Comparison of ENCODE assay signal across 17 cellular contexts in genomic region chr22:29105468-29105867, GRCh38. TPM values are rescaled to one million over a fixed set of nuclear protein-coding genes. Genes with fewer than 3 reads are reported as not detected.
DNase-seq lines count a peak whose midpoint lies in the region; ATAC-seq, FAIRE-seq and TF ChIP-seq lines count a peak whose summit lies in the region.
"Had no signal": no experiment of that assay in that cellular context is flagged by ENCODE, and none has a peak within 500 bp of the region (broad histone marks: within the 10 kb centered on the region; RNA-seq: fewer than 3 reads in every experiment).

No MANE protein-coding gene starts in this region.

- H3K18ac ChIP-seq in IMR-90 (ENCODE audit: low read depth, low read length): no peak overlapping the region

- peaks cover 7% of the 10 kb centered on the region for H3K4me1 ChIP-seq in IMR-90 (ENCODE audit: control insufficient read depth, insufficient read depth, low read length)
- H3K4me1 ChIP-seq: HAP-1 had no signal

- WGBS in IMR-90 (ENCODE audit: extremely low coverage in 2 of 2, insufficient read length in 1 of 2), 2 experiments: no CpG with 5 or more reads among the region's 2 CpGs

- H2BK5ac ChIP-seq in IMR-90 (ENCODE audit: low read depth, low read length, poor library complexity, severe bottlenecking): no peak overlapping the region

- dilution Hi-C loops in IMR-90 (cut with HindIII; ENCODE audit: low sequenced_read_pairs, unreplicated experiment): no loop called here

- H3K9me3 Mint-ChIP-seq in stimulated activated memory B cell treated with anti-CD40 and anti-IgM and Interleukin-4, amounts not matched to agents 10 μg/mL and 1 μg/mL and 100 μg/mL, for 72 hours: no peaks in the 10 kb centered on the region
- H3K9me3 Mint-ChIP-seq: CD8-positive, alpha-beta memory T cell had no signal

- H3K4me1 Mint-ChIP-seq in stimulated activated memory B cell treated with anti-CD40 and anti-IgM and Interleukin-4, amounts not matched to agents 10 μg/mL and 1 μg/mL and 100 μg/mL, for 72 hours: no peaks in the 10 kb centered on the region
- H3K4me1 Mint-ChIP-seq: CD8-positive, alpha-beta memory T cell had no signal

- H3K79me1 ChIP-seq in IMR-90 (ENCODE audit: low read depth in 1 of 2, low read length in 2 of 2): no peaks in the 10 kb centered on the region

- no peak overlapping the region for H2BK120ac ChIP-seq in IMR-90 (ENCODE audit: low read depth, low read length)

- H3K27ac ChIP-seq in IMR-90 (ENCODE audit: insufficient read depth, low read length): no peak overlapping the region
- H3K27ac ChIP-seq: SJSA1 had no signal

- H2AK5ac ChIP-seq in IMR-90 (ENCODE audit: low read depth, low read length): no peak overlapping the region

- no peak overlapping the region for H2BK15ac ChIP-seq in IMR-90 (ENCODE audit: low read depth, low read length)

- intact Hi-C loops in IMR-90 (cut with micrococcal nuclease): no loop called here

- H3K9me1 ChIP-seq in IMR-90 (ENCODE audit: insufficient read depth, low read length): peaks cover 5% of the 10 kb centered on the region; the same call in 1 of the 2 replicates

- no peak overlapping the region for H2BK20ac ChIP-seq in IMR-90 (ENCODE audit: low read depth, low read length)

- H3K14ac ChIP-seq in IMR-90 (replicated peaks; ENCODE audit: low read depth, low read length): no peak overlapping the region

- H2AFZ ChIP-seq in IMR-90 (replicated peaks; ENCODE audit: low read length, poor library complexity): no peak overlapping the region

- H3K23ac ChIP-seq in IMR-90 (ENCODE audit: low read depth, low read length): no peak overlapping the region

- FAIRE-seq in GM12892 (lab: Jason Lieb, UNC): no peak

- H3K36me3 ChIP-seq in IMR-90 (ENCODE audit: control insufficient read depth, insufficient read depth, low read length): peaks cover 2% of the 10 kb centered on the region; the same call in 1 of the 2 replicates
- H3K36me3 ChIP-seq: HAP-1, SJSA1 had no signal

- no peak for TF ChIP-seq CTCF in IMR-90 (conservative IDR thresholded peaks at IDR 0.05; ENCODE audit: low read depth, low read length)
- TF ChIP-seq CTCF in fibroblast of mammary gland (conservative IDR thresholded peaks at IDR 0.05; ENCODE audit: control insufficient read depth, insufficient read depth, low read depth, low read length): no peak

- no peak overlapping the region for H3K9ac ChIP-seq in IMR-90 (ENCODE audit: low read depth, low read length)

- H3K4me3 Mint-ChIP-seq in stimulated activated memory B cell treated with anti-CD40 and anti-IgM and Interleukin-4, amounts not matched to agents 10 μg/mL and 1 μg/mL and 100 μg/mL, for 72 hours: no peak overlapping the region
- H3K4me3 Mint-ChIP-seq: CD8-positive, alpha-beta memory T cell had no signal

- POLR2A ChIA-PET in IMR-90 (lab: Charles Lee; ENCODE audit: unreplicated experiment): no interaction called here

- TF ChIP-seq RAD21 in IMR-90 (IDR thresholded peaks at IDR 0.05; ENCODE audit: low read length): no peak

- BruUV-seq in IMR-90 (replicated peaks; lab: Mats Ljungman, UMichigan): no TSS peak

- H2AK9ac ChIP-seq in IMR-90 (replicated peaks; ENCODE audit: low read depth, low read length, poor library complexity): no peak overlapping the region

- H3K27me3 ChIP-seq in IMR-90 (ENCODE audit: control insufficient read depth, insufficient read depth, low read length): no peaks in the 10 kb centered on the region
- H3K27me3 ChIP-seq: SJSA1 had no signal

- in situ Hi-C loops in IMR-90 (cut with MboI; ENCODE audit: low sequenced_read_pairs): no loop called here

- H3K27me3 Mint-ChIP-seq in stimulated activated memory B cell treated with anti-CD40 and anti-IgM and Interleukin-4, amounts not matched to agents 10 μg/mL and 1 μg/mL and 100 μg/mL, for 72 hours: peaks cover 44% of the 10 kb centered on the region

- H4K20me1 ChIP-seq in IMR-90 (ENCODE audit: insufficient read depth, low read length): no peaks in the 10 kb centered on the region

- no peak overlapping the region for H3K4me2 ChIP-seq in IMR-90 (ENCODE audit: low read depth, low read length)

- H3K9me3 ChIP-seq in IMR-90 (ENCODE audit: control insufficient read depth, insufficient read depth, low read length): no peaks in the 10 kb centered on the region
- H3K9me3 ChIP-seq: HAP-1, SJSA1 had no signal

- TF ChIP-seq POLR2A in IMR-90 (IDR thresholded peaks at IDR 0.05; ENCODE audit: low read depth, low read length): no peak
- no peak for TF ChIP-seq POLR2A in GM12892 (IDR thresholded peaks at IDR 0.05; ENCODE audit: low read depth, low read length)

- H3K4me3 ChIP-seq in IMR-90 (ENCODE audit: insufficient read depth, low read depth, low read length) (no peak overlapping the region), fibroblast of mammary gland (ENCODE audit: control insufficient read depth, low read depth, low read length) (no peak overlapping the region)
- H3K4me3 ChIP-seq: HAP-1, SJSA1 had no signal

- no peaks in the 10 kb centered on the region for H3K36me3 Mint-ChIP-seq in stimulated activated memory B cell treated with anti-CD40 and anti-IgM and Interleukin-4, amounts not matched to agents 10 μg/mL and 1 μg/mL and 100 μg/mL, for 72 hours
- H3K36me3 Mint-ChIP-seq: CD8-positive, alpha-beta memory T cell had no signal

- DNase-seq in IMR-90 (peak; percentile 35), RPMI8226 (peak; percentile 45), fibroblast of mammary gland (ENCODE audit: low read depth) (peak; percentile 44), activated gamma-delta T cell (lab: John Stamatoyannopoulos, UW) (no peak), GM12892 (ENCODE audit: insufficient read length) (no peak), retina (no peak)
- DNase-seq: ACHN; C1 segment of cervical spinal cord; CD8-positive, alpha-beta memory T cell; DMS79; NCI-H1105 treated with DMSO at 0.1 percent for 48 hours; NCI-H1694; NCI-H2081 treated with DMSO at 0.1 percent for 48 hours; NCI-H510A treated with DMSO at 0.1 percent for 48 hours had no signal

- no peak overlapping the region for H4K91ac ChIP-seq in IMR-90 (ENCODE audit: insufficient read depth, low read depth, low read length)

- H3K56ac ChIP-seq in IMR-90 (ENCODE audit: extremely low read depth, insufficient read depth, low read length): no peak overlapping the region

- no peak overlapping the region for H3K4ac ChIP-seq in IMR-90 (ENCODE audit: low read depth, low read length)

- CTCF ChIA-PET in IMR-90 (lab: Yijun Ruan, JAX): no interaction called here

- H4K8ac ChIP-seq in IMR-90 (ENCODE audit: low read depth in 2 of 2, low read length in 2 of 2): no peak overlapping the region

- H3K27ac Mint-ChIP-seq in stimulated activated memory B cell treated with anti-CD40 and anti-IgM and Interleukin-4, amounts not matched to agents 10 μg/mL and 1 μg/mL and 100 μg/mL, for 72 hours: no peak overlapping the region
- H3K27ac Mint-ChIP-seq: CD8-positive, alpha-beta memory T cell had no signal

- ATAC-seq in IMR-90 (ENCODE audit: low read depth): no peak
- peak; percentile 27 for ATAC-seq in stimulated activated memory B cell treated with anti-CD40 and anti-IgM and Interleukin-4, amounts not matched to agents 10 μg/mL and 1 μg/mL and 100 μg/mL, for 72 hours

- no peak overlapping the region for H4K5ac ChIP-seq in IMR-90 (ENCODE audit: low read depth, low read length)

TF ChIP-seq in IMR-90, 13 proteins besides CTCF, POLR2A, EP300 and RAD21:
- TF ChIP-seq MAZ (IDR thresholded peaks at IDR 0.05; ENCODE audit: borderline replicate concordance, low read depth, low read length) (no peak), USF2 (IDR thresholded peaks at IDR 0.05; ENCODE audit: low read depth, low read length) (no peak), SMC3 (IDR thresholded peaks at IDR 0.05; ENCODE audit: low read depth, low read length) (no peak), MXI1 (IDR thresholded peaks at IDR 0.05; ENCODE audit: borderline replicate concordance, low read depth, low read length) (no peak), NFE2L2 (IDR thresholded peaks at IDR 0.05; ENCODE audit: low read depth, low read length) (no peak), RFX5 (IDR thresholded peaks at IDR 0.05; ENCODE audit: low read depth, low read length) (no peak), MAFK (IDR thresholded peaks at IDR 0.05; ENCODE audit: low read depth, low read length) (no peak), CEBPB (IDR thresholded peaks at IDR 0.05; ENCODE audit: low read depth, low read length) (no peak)

RNA-seq across cellular contexts. Expression of gene KREMEN1, which starts 32.6 kb away (rescaled TPM):
- total RNA-seq in IMR-90 (2012; rRNA removed): 2.5 and 2.9 TPM in 2 replicates
- polyA plus RNA-seq in IMR-90 (2012; rRNA removed): 4.6 and 5.1 TPM in 2 replicates
- 2.1 and 4.9 TPM in 2 replicates for polyA plus RNA-seq in IMR-90 (2012; cell fraction: cytosol; rRNA removed)
- 2.4 and 2.8 TPM in 2 replicates for polyA plus RNA-seq in IMR-90 (2012; cell fraction: nucleus; rRNA removed; ENCODE audit: low replicate concordance)
- 1.2 TPM for polyA plus RNA-seq in GM12892 (2012; ENCODE audit: missing spikeins)
- polyA plus RNA-seq: CD8-positive, alpha-beta memory T cell had no signal

RNA-seq across cellular contexts. Expression of gene C22orf31, which starts 43.8 kb away (rescaled TPM):
- total RNA-seq in IMR-90 (2012; rRNA removed): not detected in 2 replicates
- not detected in 2 replicates for polyA plus RNA-seq in IMR-90 (2012; rRNA removed)
- polyA plus RNA-seq in IMR-90 (2012; cell fraction: cytosol; rRNA removed): not detected in 2 replicates
- not detected in 2 replicates for polyA plus RNA-seq in IMR-90 (2012; cell fraction: nucleus; rRNA removed; ENCODE audit: low replicate concordance)
- polyA plus RNA-seq in GM12892 (2012; ENCODE audit: missing spikeins): not detected
- total RNA-seq: CD8-positive, alpha-beta memory T cell; SJSA1 had no signal
- polyA plus RNA-seq: CD8-positive, alpha-beta memory T cell had no signal

Comparison
In these comparisons a context has a peak if more than half of its experiments do, and no peak if none do; other contexts are left out.
1. DNase-seq: peak in IMR-90 (single experiment), RPMI8226 (single experiment) and fibroblast of mammary gland (single experiment); none in activated gamma-delta T cell (single experiment), GM12892 (single experiment) and retina (single experiment).